18 cellular contexts compared by ENCODE assay signal in genomic region chr5:29169851-29170250, GRCh38.
DNase-seq lines count a peak whose midpoint lies in the region; ATAC-seq, FAIRE-seq and TF ChIP-seq lines count a peak whose summit lies in the region.
"Had no signal": no experiment of that assay in that cellular context is flagged by ENCODE, and none has a peak within 500 bp of the region (broad histone marks: within the 10 kb centered on the region; RNA-seq: fewer than 3 reads in every experiment).

No MANE protein-coding gene starts in this region.

- H2BK120ac ChIP-seq in H1 (replicated peaks; ENCODE audit: low read depth, low read length) (no peak overlapping the region), neuronal stem cell (ENCODE audit: low read depth, low read length) (no peak overlapping the region)

- POLR2A ChIA-PET in H1 (lab: Charles Lee; ENCODE audit: partially characterized antibody), result no interaction called here

- H2BK20ac ChIP-seq in H1 (ENCODE audit: low read length), result no peak overlapping the region

- peaks cover 0 to 3% (median 0%) of the 10 kb centered on the region in 4 experiments; a peak in 1 of 7 replicates for H3K4me1 ChIP-seq in H1 (replicated peaks in 1 of 4; ENCODE audit: control insufficient read depth in 3 of 4, insufficient read depth in 4 of 4, low read length in 3 of 4)
- no peaks in the 10 kb centered on the region for H3K4me1 ChIP-seq in neuronal stem cell (ENCODE audit: control insufficient read depth in 2 of 2, insufficient read depth in 1 of 2, low read depth in 1 of 2, low read length in 2 of 2)
- no peaks in the 10 kb centered on the region for H3K4me1 ChIP-seq in upper lobe of right lung
- H3K4me1 ChIP-seq: Caco-2 had no signal

- H3K36me3 ChIP-seq in H7 (replicated peaks; ENCODE audit: control insufficient read depth, insufficient read depth, low read length) (no peaks in the 10 kb centered on the region), H1 (ENCODE audit: control insufficient read depth in 2 of 4, insufficient read depth in 4 of 4, low read length in 3 of 4) (no peaks in the 10 kb centered on the region), neuronal stem cell (replicated peaks in 1 of 2; ENCODE audit: control insufficient read depth in 2 of 2, insufficient read depth in 2 of 2, low read length in 2 of 2) (no peaks in the 10 kb centered on the region), upper lobe of right lung (no peaks in the 10 kb centered on the region)

- H3K56ac ChIP-seq in H1 (replicated peaks; ENCODE audit: insufficient read length, low read depth, low read length), result no peak overlapping the region

- FAIRE-seq in H1 (lab: Jason Lieb, UNC), result no peak
- FAIRE-seq: A549 had no signal

- intact Hi-C loops in upper lobe of right lung (cut with DNase I), result no loop called here

- no peak overlapping the region for H3K14ac ChIP-seq in H1 (ENCODE audit: insufficient read length)
- no peak overlapping the region for H3K14ac ChIP-seq in neuronal stem cell (ENCODE audit: low read length)

- CTCF ChIA-PET in H1 (lab: Charles Lee; ENCODE audit: partially characterized antibody), result interaction anchor here (0.6 kb wide), 1 partner anchor 48 kb away, joined by 3 read pairs; no protein-coding TSS in a partner anchor

- H4K8ac ChIP-seq in H1 (ENCODE audit: extremely low read depth, insufficient read depth, low read length) (no peak overlapping the region), neuronal stem cell (ENCODE audit: low read depth, low read length) (no peak overlapping the region)

- no peaks in the 10 kb centered on the region for H3K27me3 ChIP-seq in H7 (ENCODE audit: control insufficient read depth, insufficient read depth, low read length)
- H3K27me3 ChIP-seq in H1 (replicated peaks in 1 of 4; ENCODE audit: control insufficient read depth in 3 of 4, extremely low read depth in 1 of 4, insufficient read depth in 3 of 4, low read length in 3 of 4), result no peaks in the 10 kb centered on the region
- H3K27me3 ChIP-seq in neuronal stem cell (ENCODE audit: control insufficient read depth in 3 of 3, insufficient read depth in 3 of 3, low read depth in 1 of 3, low read length in 3 of 3), result no peaks in the 10 kb centered on the region
- H3K27me3 ChIP-seq in upper lobe of right lung, result no peaks in the 10 kb centered on the region

- DNase-seq in H7, result peak; percentile 16
- peak; percentile 95 for DNase-seq in NCI-H460 (ENCODE audit: extremely low read depth, low read depth)
- DNase-seq in H1 (ENCODE audit: low read depth in 1 of 2, low spot score in 2 of 2), result no peak
- peak; percentile 27 for DNase-seq in retinal pigment epithelial cell (ENCODE audit: low read depth)
- no peak for DNase-seq in neuronal stem cell (ENCODE audit: low spot score)
- no peak for DNase-seq in upper lobe of right lung
- DNase-seq in 8988T, result no peak
- DNase-seq: AML-193; Caco-2; CD4-positive, alpha-beta T cell; DMS153; DMS79 treated with DMSO at 0.1 percent for 48 hours; GF-D8; HFFc6 had no signal

- ATAC-seq in upper lobe of right lung, result no peak
- ATAC-seq: A549, HCT116 had no signal

- H4K91ac ChIP-seq in H1 (replicated peaks; ENCODE audit: insufficient read length, low read length), result no peak overlapping the region
- H4K91ac ChIP-seq in neuronal stem cell (ENCODE audit: low read depth, low read length, poor library complexity), result no peak overlapping the region

- TF ChIP-seq POLR2A in H1 (IDR thresholded peaks at IDR 0.05; ENCODE audit: control extremely low read depth in 1 of 2, low read depth in 2 of 2, low read length in 2 of 2), result no peak

- WGBS in H1 (ENCODE audit: extremely low coverage in 1 of 2, insufficient coverage in 1 of 2, insufficient read length in 1 of 2, insufficient replicate concordance in 2 of 2, low coverage in 1 of 2, low lambda C conversion rate in 2 of 2, missing lambda C conversion rate in 1 of 2), 2 experiments, result 67% methylated on average over 1 of the region's 1 CpG; no CpG with 5 or more reads in 1 of the 2 experiments
- no CpG with 5 or more reads among the region's 1 CpG for WGBS in neuronal stem cell (ENCODE audit: extremely low coverage in 2 of 2, insufficient read length in 2 of 2, insufficient replicate concordance in 1 of 2), 2 donors

- H3K79me2 ChIP-seq in H1 (ENCODE audit: control insufficient read depth in 1 of 2, insufficient read depth in 2 of 2, low read length in 2 of 2), result no peaks in the 10 kb centered on the region

- H3K23me2 ChIP-seq in H1 (ENCODE audit: low read depth, low read length), result no peaks in the 10 kb centered on the region

- no peaks in the 10 kb centered on the region for H4K20me1 ChIP-seq in H1 (replicated peaks in 1 of 2; ENCODE audit: control insufficient read depth in 1 of 2, insufficient read depth in 2 of 2, low read length in 2 of 2)

- H2BK12ac ChIP-seq in H1 (ENCODE audit: low read depth, low read length) (no peak overlapping the region), neuronal stem cell (ENCODE audit: low read length) (no peak overlapping the region)

- H3K79me1 ChIP-seq in H1 (ENCODE audit: low read depth, low read length) (no peaks in the 10 kb centered on the region), neuronal stem cell (ENCODE audit: low read depth, low read length) (no peaks in the 10 kb centered on the region)

- no peak overlapping the region for H3K4me3 ChIP-seq in H7 (ENCODE audit: insufficient read depth, low read depth, low read length)
- no peak overlapping the region for H3K4me3 ChIP-seq in H1 (ENCODE audit: extremely low read depth in 1 of 4, insufficient read depth in 2 of 4, low read depth in 3 of 4, low read length in 4 of 4)
- H3K4me3 ChIP-seq in retinal pigment epithelial cell (ENCODE audit: low read length), result no peak overlapping the region
- no peak overlapping the region for H3K4me3 ChIP-seq in neuronal stem cell (ENCODE audit: low read length in 2 of 2)
- H3K4me3 ChIP-seq in upper lobe of right lung, result no peak overlapping the region
- H3K4me3 ChIP-seq: A549 had no signal

- H3K27ac ChIP-seq in H1 (ENCODE audit: low read depth, low read length) (no peak overlapping the region), neuronal stem cell (replicated peaks; ENCODE audit: low read length) (no peak overlapping the region), upper lobe of right lung (no peak overlapping the region)
- H3K27ac ChIP-seq: A549, C4-2B, KMS-11 had no signal

- H3K4me2 ChIP-seq in H1 (ENCODE audit: insufficient read depth in 1 of 2, low read depth in 2 of 2, low read length in 2 of 2), result no peak overlapping the region
- no peak overlapping the region for H3K4me2 ChIP-seq in neuronal stem cell (ENCODE audit: insufficient read depth, low read length, poor library complexity, severe bottlenecking)
- H3K4me2 ChIP-seq: KMS-11 had no signal

- TF ChIP-seq EP300 in H1 (IDR thresholded peaks at IDR 0.05; ENCODE audit: borderline replicate concordance in 1 of 2, low read depth in 2 of 2, low read length in 2 of 2), result no peak

- TF ChIP-seq RAD21 in H1 (IDR thresholded peaks at IDR 0.05 in 1 of 2, conservative IDR thresholded peaks at IDR 0.05 in 1 of 2; ENCODE audit: low read depth in 2 of 2, low read length in 2 of 2), result no peak

- H3K9ac ChIP-seq in H1 (replicated peaks in 1 of 4; ENCODE audit: extremely low read depth in 1 of 4, low read depth in 3 of 4, low read length in 3 of 4) (no peak overlapping the region), neuronal stem cell (ENCODE audit: low read depth, low read length, poor library complexity) (no peak overlapping the region)
- H3K9ac ChIP-seq: KMS-11 had no signal

- H3K4ac ChIP-seq in H1 (replicated peaks; ENCODE audit: insufficient read length, low read depth, low read length) (no peak overlapping the region), neuronal stem cell (ENCODE audit: low read length) (no peak overlapping the region)

- H3K9me3 ChIP-seq in H1 (ENCODE audit: insufficient read depth in 2 of 2, low read depth in 1 of 2, low read length in 1 of 2), result no peaks in the 10 kb centered on the region
- H3K9me3 ChIP-seq in neuronal stem cell (replicated peaks in 1 of 2; ENCODE audit: control insufficient read depth in 2 of 2, insufficient read depth in 1 of 2, low read depth in 1 of 2, low read length in 2 of 2), result no peaks in the 10 kb centered on the region
- H3K9me3 ChIP-seq in upper lobe of right lung, result no peaks in the 10 kb centered on the region
- H3K9me3 ChIP-seq: A549, Caco-2 had no signal

- H2AK5ac ChIP-seq in H1 (ENCODE audit: low read depth, low read length), result no peak overlapping the region
- no peak overlapping the region for H2AK5ac ChIP-seq in neuronal stem cell (ENCODE audit: low read depth, low read length)

- peak overlapping the region; percentile 83; the same call in 1 of the 2 replicates for H2AFZ ChIP-seq in H1 (ENCODE audit: low read length)
- H2AFZ ChIP-seq in neuronal stem cell (ENCODE audit: low read length), result no peak overlapping the region

- no peak overlapping the region for H4K5ac ChIP-seq in H1 (ENCODE audit: insufficient read length, low read depth, low read length)

- no peak overlapping the region for H2BK15ac ChIP-seq in H1 (ENCODE audit: low read length)
- H2BK15ac ChIP-seq in neuronal stem cell (ENCODE audit: low read length), result no peak overlapping the region

- H3K18ac ChIP-seq in H1 (ENCODE audit: extremely low read depth, low read length) (no peak overlapping the region), neuronal stem cell (ENCODE audit: low read length) (no peak overlapping the region)

- no peak overlapping the region for H2BK5ac ChIP-seq in H1 (ENCODE audit: low read depth, low read length)
- H2BK5ac ChIP-seq in neuronal stem cell (ENCODE audit: low read length), result no peak overlapping the region

- TF ChIP-seq CTCF in H1 (IDR thresholded peaks at IDR 0.05; ENCODE audit: control extremely low read depth in 1 of 3, insufficient read depth in 1 of 3, low read depth in 1 of 3, low read length in 3 of 3), result no peak
- TF ChIP-seq CTCF in retinal pigment epithelial cell (conservative IDR thresholded peaks at IDR 0.05; ENCODE audit: low read depth, low read length), result no peak
- TF ChIP-seq CTCF in upper lobe of right lung (IDR thresholded peaks at IDR 0.05), result no peak

- no peak overlapping the region for H3K23ac ChIP-seq in H1 (ENCODE audit: insufficient read length)
- H3K23ac ChIP-seq in neuronal stem cell (ENCODE audit: low read depth, low read length, poor library complexity), result no peak overlapping the region

TF ChIP-seq in H1, 55 proteins besides CTCF, POLR2A, EP300 and RAD21:
- TF ChIP-seq CTBP2 (IDR thresholded peaks at IDR 0.05; ENCODE audit: borderline replicate concordance, insufficient read depth, insufficient read length, low read length) (no peak), MAX (IDR thresholded peaks at IDR 0.05) (no peak), TAF1 (IDR thresholded peaks at IDR 0.05; ENCODE audit: low read depth, low read length) (no peak), BRCA1 (IDR thresholded peaks at IDR 0.05; ENCODE audit: low read depth, low read length) (no peak), TCF12 (IDR thresholded peaks at IDR 0.05; ENCODE audit: low read depth, low read length) (no peak), CHD2 (IDR thresholded peaks at IDR 0.05; ENCODE audit: low read length) (no peak)

Comparison
In these comparisons a context has a peak if more than half of its experiments do, and no peak if none do; other contexts are left out.
1. DNase-seq: peak in H7 (single experiment), NCI-H460 (single experiment) and retinal pigment epithelial cell (single experiment); none in H1 (0 of 2), neuronal stem cell (single experiment), upper lobe of right lung (single experiment) and 8988T (single experiment).